In the genomic region with DNA sequence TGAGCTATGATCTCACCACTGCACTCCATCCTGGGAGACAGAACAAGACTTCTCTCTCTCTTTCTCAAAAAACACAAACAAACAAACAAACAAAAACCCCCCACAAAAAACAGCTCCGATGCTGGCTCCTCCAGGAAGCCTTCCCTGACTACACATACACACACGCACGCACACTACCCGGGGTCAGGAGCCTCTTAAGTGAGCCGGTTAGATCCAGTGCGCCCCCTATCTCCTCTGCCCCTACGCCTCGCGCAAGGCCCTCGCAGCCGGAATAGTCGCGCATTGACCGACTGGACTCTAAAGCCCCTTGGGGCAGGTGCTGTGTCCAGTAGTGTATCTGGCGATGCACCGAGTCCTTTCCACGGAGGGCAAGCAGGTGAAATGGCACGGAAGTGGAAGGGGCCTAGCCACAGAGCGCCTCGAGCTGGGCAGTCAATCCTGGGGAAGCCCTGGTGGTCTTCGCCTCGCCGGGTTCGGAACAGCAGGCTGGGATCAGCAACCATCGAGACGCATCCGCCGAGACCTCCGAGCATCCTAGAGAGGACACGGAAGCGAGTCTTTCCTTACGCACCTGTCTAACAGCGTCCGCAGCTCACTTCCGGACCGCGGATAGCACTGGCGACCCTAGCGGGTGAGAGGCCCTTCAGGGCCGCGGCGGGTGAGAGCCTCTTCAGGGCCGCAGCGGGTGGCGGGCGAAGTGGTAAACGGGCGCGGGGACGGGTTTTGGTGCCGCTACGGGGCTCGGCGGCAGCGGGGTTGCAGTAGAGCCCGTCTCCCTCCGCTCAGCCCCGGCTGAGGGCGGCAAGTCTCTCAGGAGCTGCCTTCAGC, we compare ENCODE assay signal across 1 cellular context.
TF ChIP-seq lines count a peak whose summit lies in the region.

Gene ZSCAN25 (plus strand): TSS at position 588 of the 828 bp plus-strand sequence. CDS start 2,661 bp downstream, outside the sequence.

TF ChIP-seq in HepG2, 621 proteins besides CTCF, POLR2A, EP300 and RAD21 (continued from another document and continues in another):
- TF ChIP-seq ZBTB34 (CRISPR knock-in tag; IDR thresholded peaks at IDR 0.05) (peak; percentile 47; the same call in 1 of the 2 replicates), NFYC (CRISPR knock-in tag; IDR thresholded peaks at IDR 0.05) (peak; percentile 35; the same call in 1 of the 2 replicates), ZNF292 (CRISPR knock-in tag; IDR thresholded peaks at IDR 0.05; ENCODE audit: borderline replicate concordance, low read depth) (peak; percentile 48; the same call in 1 of the 2 replicates), ZNF788 (CRISPR knock-in tag; IDR thresholded peaks at IDR 0.05; ENCODE audit: borderline replicate concordance) (peak; percentile 83; the same call in 1 of the 2 replicates), MTA1 (CRISPR knock-in tag; IDR thresholded peaks at IDR 0.05; ENCODE audit: borderline replicate concordance) (peak; percentile 67; the same call in 1 of the 2 replicates), RFXANK (CRISPR knock-in tag; IDR thresholded peaks at IDR 0.05) (peak; percentile 69), YY1 (IDR thresholded peaks at IDR 0.05; ENCODE audit: insufficient read depth, insufficient replicate concordance, low read depth, low read length) (peak; percentile 28), SRY (CRISPR knock-in tag; IDR thresholded peaks at IDR 0.05) (peak; percentile 92), CBX1 (IDR thresholded peaks at IDR 0.05; ENCODE audit: low read depth) (peak; percentile 70), KLF15 (CRISPR knock-in tag; IDR thresholded peaks at IDR 0.05; ENCODE audit: borderline replicate concordance) (no peak), REXO4 (CRISPR knock-in tag; IDR thresholded peaks at IDR 0.05; ENCODE audit: borderline replicate concordance) (0 out of 2 replicates have a peak, but pooled peaks have one; percentile 33), ZNF329 (CRISPR knock-in tag; IDR thresholded peaks at IDR 0.05; ENCODE audit: low read depth) (no peak; the same call in 1 of the 2 replicates), ZNF761 (CRISPR knock-in tag; conservative IDR thresholded peaks at IDR 0.05) (peak; percentile 89; the same call in 1 of the 2 replicates), RFX5 (IDR thresholded peaks at IDR 0.05; ENCODE audit: low read depth, low read length) (no peak), BRD4 (CRISPR knock-in tag; IDR thresholded peaks at IDR 0.05) (peak; percentile 93), SNAPC5 (CRISPR knock-in tag; IDR thresholded peaks at IDR 0.05; ENCODE audit: borderline replicate concordance) (peak; percentile 86; the same call in 1 of the 2 replicates), CBX2 (IDR thresholded peaks at IDR 0.05; ENCODE audit: low read depth, low read length) (no peak), CBX2 (CRISPR knock-in tag; IDR thresholded peaks at IDR 0.05; ENCODE audit: low read depth) (no peak), SIX1 (CRISPR knock-in tag; IDR thresholded peaks at IDR 0.05; ENCODE audit: borderline replicate concordance) (no peak), ZNF782 (CRISPR knock-in tag; IDR thresholded peaks at IDR 0.05; ENCODE audit: borderline replicate concordance) (no peak), ZNF639 (CRISPR knock-in tag; conservative IDR thresholded peaks at IDR 0.05) (0 out of 2 replicates have a peak, but pooled peaks have one; percentile 48), ZNF737 (CRISPR knock-in tag; IDR thresholded peaks at IDR 0.05; ENCODE audit: borderline replicate concordance) (no peak), ZFP90 (CRISPR knock-in tag; IDR thresholded peaks at IDR 0.05; ENCODE audit: borderline replicate concordance) (peak; percentile 90; the same call in 1 of the 2 replicates), ZNF768 (CRISPR knock-in tag; IDR thresholded peaks at IDR 0.05) (peak; percentile 70; the same call in 1 of the 2 replicates), AGO1 (IDR thresholded peaks at IDR 0.05; ENCODE audit: low read depth, low read length, poor library complexity, severe bottlenecking) (peak; percentile 78), STAG1 (CRISPR knock-in tag; IDR thresholded peaks at IDR 0.05) (peak; percentile 69), FLYWCH1 (CRISPR knock-in tag; IDR thresholded peaks at IDR 0.05) (no peak), HOXA3 (CRISPR knock-in tag; IDR thresholded peaks at IDR 0.05) (peak; percentile 93), HCFC1 (IDR thresholded peaks at IDR 0.05; ENCODE audit: low read depth, low read length) (peak; percentile 69), ZNF124 (CRISPR knock-in tag; IDR thresholded peaks at IDR 0.05) (no peak; the same call in 1 of the 2 replicates), KDM6A (CRISPR knock-in tag; IDR thresholded peaks at IDR 0.05; ENCODE audit: low read depth) (peak; percentile 36; the same call in 1 of the 2 replicates), TBX3 (IDR thresholded peaks at IDR 0.05; ENCODE audit: borderline replicate concordance) (0 out of 2 replicates have a peak, but pooled peaks have one; percentile 31), PITX1 (CRISPR knock-in tag; IDR thresholded peaks at IDR 0.05) (peak; percentile 89), HNF4G (IDR thresholded peaks at IDR 0.05; ENCODE audit: borderline replicate concordance, low read depth, low read length) (peak; percentile 18; the same call in 1 of the 2 replicates), HNF4G (CRISPR knock-in tag; IDR thresholded peaks at IDR 0.05; ENCODE audit: borderline replicate concordance, low read depth) (no peak), BCL6 (CRISPR knock-in tag; IDR thresholded peaks at IDR 0.05) (peak; percentile 61), RXRB (CRISPR knock-in tag; IDR thresholded peaks at IDR 0.05; ENCODE audit: borderline replicate concordance) (peak; percentile 74), ZNF652 (CRISPR knock-in tag; IDR thresholded peaks at IDR 0.05; ENCODE audit: borderline replicate concordance, low read depth) (no peak), ZNF891 (CRISPR knock-in tag; IDR thresholded peaks at IDR 0.05) (peak; percentile 66; the same call in 1 of the 2 replicates), ZNF512B (CRISPR knock-in tag; IDR thresholded peaks at IDR 0.05; ENCODE audit: borderline replicate concordance) (peak; percentile 40; the same call in 1 of the 2 replicates)
- TF ChIP-seq, protein P1, sequence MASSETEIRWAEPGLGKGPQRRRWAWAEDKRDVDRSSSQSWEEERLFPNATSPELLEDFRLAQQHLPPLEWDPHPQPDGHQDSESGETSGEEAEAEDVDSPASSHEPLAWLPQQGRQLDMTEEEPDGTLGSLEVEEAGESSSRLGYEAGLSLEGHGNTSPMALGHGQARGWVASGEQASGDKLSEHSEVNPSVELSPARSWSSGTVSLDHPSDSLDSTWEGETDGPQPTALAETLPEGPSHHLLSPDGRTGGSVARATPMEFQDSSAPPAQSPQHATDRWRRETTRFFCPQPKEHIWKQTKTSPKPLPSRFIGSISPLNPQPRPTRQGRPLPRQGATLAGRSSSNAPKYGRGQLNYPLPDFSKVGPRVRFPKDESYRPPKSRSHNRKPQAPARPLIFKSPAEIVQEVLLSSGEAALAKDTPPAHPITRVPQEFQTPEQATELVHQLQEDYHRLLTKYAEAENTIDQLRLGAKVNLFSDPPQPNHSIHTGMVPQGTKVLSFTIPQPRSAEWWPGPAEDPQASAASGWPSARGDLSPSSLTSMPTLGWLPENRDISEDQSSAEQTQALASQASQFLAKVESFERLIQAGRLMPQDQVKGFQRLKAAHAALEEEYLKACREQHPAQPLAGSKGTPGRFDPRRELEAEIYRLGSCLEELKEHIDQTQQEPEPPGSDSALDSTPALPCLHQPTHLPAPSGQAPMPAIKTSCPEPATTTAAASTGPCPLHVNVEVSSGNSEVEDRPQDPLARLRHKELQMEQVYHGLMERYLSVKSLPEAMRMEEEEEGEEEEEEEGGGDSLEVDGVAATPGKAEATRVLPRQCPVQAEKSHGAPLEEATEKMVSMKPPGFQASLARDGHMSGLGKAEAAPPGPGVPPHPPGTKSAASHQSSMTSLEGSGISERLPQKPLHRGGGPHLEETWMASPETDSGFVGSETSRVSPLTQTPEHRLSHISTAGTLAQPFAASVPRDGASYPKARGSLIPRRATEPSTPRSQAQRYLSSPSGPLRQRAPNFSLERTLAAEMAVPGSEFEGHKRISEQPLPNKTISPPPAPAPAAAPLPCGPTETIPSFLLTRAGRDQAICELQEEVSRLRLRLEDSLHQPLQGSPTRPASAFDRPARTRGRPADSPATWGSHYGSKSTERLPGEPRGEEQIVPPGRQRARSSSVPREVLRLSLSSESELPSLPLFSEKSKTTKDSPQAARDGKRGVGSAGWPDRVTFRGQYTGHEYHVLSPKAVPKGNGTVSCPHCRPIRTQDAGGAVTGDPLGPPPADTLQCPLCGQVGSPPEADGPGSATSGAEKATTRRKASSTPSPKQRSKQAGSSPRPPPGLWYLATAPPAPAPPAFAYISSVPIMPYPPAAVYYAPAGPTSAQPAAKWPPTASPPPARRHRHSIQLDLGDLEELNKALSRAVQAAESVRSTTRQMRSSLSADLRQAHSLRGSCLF (CRISPR knock-in tag; IDR thresholded peaks at IDR 0.05; ENCODE audit: borderline replicate concordance) = 0 out of 2 replicates have a peak, but pooled peaks have one; percentile 22
- TF ChIP-seq, protein P2, sequence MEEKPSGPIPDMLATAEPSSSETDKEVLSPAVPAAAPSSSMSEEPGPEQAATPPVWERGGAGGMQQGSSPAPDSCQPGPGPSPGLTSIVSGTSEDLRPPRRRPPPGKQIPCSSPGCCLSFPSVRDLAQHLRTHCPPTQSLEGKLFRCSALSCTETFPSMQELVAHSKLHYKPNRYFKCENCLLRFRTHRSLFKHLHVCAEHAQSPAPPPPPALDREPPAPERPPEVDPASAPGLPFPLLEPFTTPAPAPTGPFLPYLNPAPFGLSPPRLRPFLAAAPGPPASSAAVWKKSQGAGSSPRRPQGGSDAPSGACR (CRISPR knock-in tag; IDR thresholded peaks at IDR 0.05) = peak; percentile 56
- TF ChIP-seq, protein P3, sequence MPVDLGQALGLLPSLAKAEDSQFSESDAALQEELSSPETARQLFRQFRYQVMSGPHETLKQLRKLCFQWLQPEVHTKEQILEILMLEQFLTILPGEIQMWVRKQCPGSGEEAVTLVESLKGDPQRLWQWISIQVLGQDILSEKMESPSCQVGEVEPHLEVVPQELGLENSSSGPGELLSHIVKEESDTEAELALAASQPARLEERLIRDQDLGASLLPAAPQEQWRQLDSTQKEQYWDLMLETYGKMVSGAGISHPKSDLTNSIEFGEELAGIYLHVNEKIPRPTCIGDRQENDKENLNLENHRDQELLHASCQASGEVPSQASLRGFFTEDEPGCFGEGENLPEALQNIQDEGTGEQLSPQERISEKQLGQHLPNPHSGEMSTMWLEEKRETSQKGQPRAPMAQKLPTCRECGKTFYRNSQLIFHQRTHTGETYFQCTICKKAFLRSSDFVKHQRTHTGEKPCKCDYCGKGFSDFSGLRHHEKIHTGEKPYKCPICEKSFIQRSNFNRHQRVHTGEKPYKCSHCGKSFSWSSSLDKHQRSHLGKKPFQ (CRISPR knock-in tag; IDR thresholded peaks at IDR 0.05; ENCODE audit: insufficient replicate concordance) = peak; percentile 92
- TF ChIP-seq, protein P4, sequence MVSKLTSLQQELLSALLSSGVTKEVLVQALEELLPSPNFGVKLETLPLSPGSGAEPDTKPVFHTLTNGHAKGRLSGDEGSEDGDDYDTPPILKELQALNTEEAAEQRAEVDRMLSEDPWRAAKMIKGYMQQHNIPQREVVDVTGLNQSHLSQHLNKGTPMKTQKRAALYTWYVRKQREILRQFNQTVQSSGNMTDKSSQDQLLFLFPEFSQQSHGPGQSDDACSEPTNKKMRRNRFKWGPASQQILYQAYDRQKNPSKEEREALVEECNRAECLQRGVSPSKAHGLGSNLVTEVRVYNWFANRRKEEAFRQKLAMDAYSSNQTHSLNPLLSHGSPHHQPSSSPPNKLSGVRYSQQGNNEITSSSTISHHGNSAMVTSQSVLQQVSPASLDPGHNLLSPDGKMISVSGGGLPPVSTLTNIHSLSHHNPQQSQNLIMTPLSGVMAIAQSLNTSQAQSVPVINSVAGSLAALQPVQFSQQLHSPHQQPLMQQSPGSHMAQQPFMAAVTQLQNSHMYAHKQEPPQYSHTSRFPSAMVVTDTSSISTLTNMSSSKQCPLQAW (CRISPR knock-in tag; IDR thresholded peaks at IDR 0.05) = peak; percentile 86
